ENCODE assay signal across 22 cellular contexts in the genomic region with DNA sequence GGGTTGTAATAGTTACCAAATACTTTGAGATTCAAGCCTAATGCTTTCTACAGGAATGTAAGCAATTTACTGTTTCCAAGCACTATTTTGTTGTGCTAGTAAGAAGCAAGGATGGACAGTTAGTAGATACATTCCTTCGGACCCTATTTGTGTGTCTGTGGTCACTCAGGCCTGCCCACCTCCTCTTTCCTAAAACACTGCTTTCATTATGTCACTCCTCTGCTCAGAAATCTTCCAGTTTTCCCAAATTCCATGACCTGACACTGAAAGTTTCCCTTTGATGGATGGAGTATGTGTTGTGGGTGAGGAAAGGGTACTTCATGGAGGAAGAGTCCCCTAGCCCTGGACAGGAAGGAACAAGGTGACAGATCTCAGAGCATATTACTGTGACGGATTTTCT.
"Had no signal": no experiment of that assay in that cellular context is flagged by ENCODE, and none has a peak within 500 bp of the region (broad histone marks: within the 10 kb centered on the region; RNA-seq: fewer than 3 reads in every experiment).

No MANE protein-coding gene starts in this region.

- ATAC-seq: activated CD8-positive, alpha-beta memory T cell treated with anti-CD3 and anti-CD28 coated beads, Interleukin-2, amount 10 ng/mL, durations not matched to agents 7 days and 5 days; activated T-cell treated with anti-CD3 and anti-CD28 coated beads, Interleukin-2, amount 50 U/mL, for 4 hours; T-helper 17 cell; WTC11 had no signal

- H3K9me3 ChIP-seq: adrenal gland, MG63, Peyer's patch had no signal

- H3K27me3 ChIP-seq: adrenal gland, brain microvascular endothelial cell, cardiac muscle cell, MG63, Peyer's patch had no signal

- H3K4me1 ChIP-seq: Peyer's patch had no signal

- H3K4me3 ChIP-seq: adrenal gland, cardiac muscle cell, MG63, Peyer's patch had no signal

- H3K36me3 ChIP-seq: adrenal gland, brain microvascular endothelial cell, cardiac muscle cell, MG63, Peyer's patch had no signal

- H3K27ac ChIP-seq: adrenal gland, brain microvascular endothelial cell, cardiac muscle cell, Peyer's patch had no signal

- DNase-seq: activated CD4-positive, alpha-beta T cell treated with anti-CD3 and anti-CD28 coated beads, Interleukin-2, amount 10 ng/mL, durations not matched to agents 24 days and 14 days; activated CD4-positive, alpha-beta T cell treated with anti-CD3 and anti-CD28 coated beads, Interleukin-2, amount 50 U/mL, for 48 hours; activated CD4-positive, CD25-positive, alpha-beta regulatory T cell treated with anti-CD3 and anti-CD28 coated beads, Interleukin-2, amount 50 U/mL, for 72 hours; activated CD8-positive, alpha-beta memory T cell treated with anti-CD3 and anti-CD28 coated beads, Interleukin-2, amount 10 ng/mL, durations not matched to agents 7 days and 5 days; activated gamma-delta T cell treated with Interleukin-2 at 50 U/mL for 16 hours; activated naive CD4-positive, alpha-beta T cell treated with anti-CD3 and anti-CD28 coated beads, Interleukin-2, amount 10 ng/mL, durations not matched to agents 7 days and 5 days; activated naive CD8-positive, alpha-beta T cell treated with anti-CD3 and anti-CD28 coated beads, Interleukin-2, amount 10 ng/mL, durations not matched to agents 7 days and 5 days; activated T-cell treated with anti-CD3 and anti-CD28 coated beads, Interleukin-2, amount 50 U/mL, for 4 hours; adrenal gland; brain microvascular endothelial cell; MG63; NCI-H1105; NCI-H1436; NCI-H187; NCI-H2081; NCI-H510A treated with DMSO at 0.1 percent for 48 hours; Peyer's patch; SHP77; T-helper 17 cell; T-helper 9 cell had no signal
